In genomic region chr3:48647714-48648113, GRCh38 we compare ENCODE assay signal across 9 cellular contexts. TPM values are rescaled to one million over a fixed set of nuclear protein-coding genes. Genes with fewer than 3 reads are reported as not detected.
"Had no signal": no experiment of that assay in that cellular context is flagged by ENCODE, and none has a peak within 500 bp of the region (broad histone marks: within the 10 kb centered on the region; RNA-seq: fewer than 3 reads in every experiment).

No MANE protein-coding gene starts in this region.

- H3K9me3 ChIP-seq: HAP-1 had no signal

- H3K27ac ChIP-seq: GM23248 had no signal

- H3K36me3 ChIP-seq: HAP-1 had no signal

- DNase-seq: GM23248, GOT3, H7, H9, HCEC 1CT, HFFc6 had no signal

- H3K4me1 ChIP-seq: HAP-1 had no signal

- H3K4me2 ChIP-seq: GM23338 had no signal

- H3K4me3 ChIP-seq: GM23248, GM23338, HAP-1 had no signal

- H2AFZ ChIP-seq: GM23248, GM23338 had no signal

- H3K9ac ChIP-seq: GM23248 had no signal

RNA-seq across cellular contexts. Expression of gene TMEM89, which starts 26.1 kb away (rescaled TPM):
- polyA plus RNA-seq: GM23248, GM23338, H1 had no signal
